Comparison of ENCODE assay signal across 9 cellular contexts in genomic region chr7:66522518-66522917, GRCh38.
DNase-seq lines count a peak whose midpoint lies in the region; ATAC-seq and TF ChIP-seq lines count a peak whose summit lies in the region.
"Had no signal": no experiment of that assay in that cellular context is flagged by ENCODE, and none has a peak within 500 bp of the region (broad histone marks: within the 10 kb centered on the region; RNA-seq: fewer than 3 reads in every experiment).

No MANE protein-coding gene starts in this region.

- H3K27ac ChIP-seq in gastroesophageal sphincter: no peak overlapping the region
- H3K27ac ChIP-seq in esophagus squamous epithelium: no peak overlapping the region
- H3K27ac ChIP-seq: BLaER1 treated with 17β-estradiol and CSF1 and Interleukin-3, amounts not matched to agents 10 nM and 100 nM had no signal

- H3K9me3 ChIP-seq in gastroesophageal sphincter: no peaks in the 10 kb centered on the region
- no peaks in the 10 kb centered on the region for H3K9me3 ChIP-seq in esophagus squamous epithelium
- H3K9me3 ChIP-seq: BLaER1 treated with 17β-estradiol and CSF1 and Interleukin-3, amounts not matched to agents 10 nM and 100 nM had no signal

- DNase-seq in NCI-H2081 (lab: John Stamatoyannopoulos, UW): peak; percentile 8 to 15
- no peak for DNase-seq in NCI-H2081 treated with DMSO at 0.1 percent for 48 hours (lab: John Stamatoyannopoulos, UW)
- DNase-seq in KBM-7: peak; percentile 17
- no peak for DNase-seq in astrocyte of the spinal cord (ENCODE audit: low read depth, low spot score)
- no peak for DNase-seq in naive thymus-derived CD8-positive, alpha-beta T cell
- DNase-seq in esophagus squamous epithelium (lab: John Stamatoyannopoulos, UW): no peak

- TF ChIP-seq EP300 in gastroesophageal sphincter (IDR thresholded peaks at IDR 0.05): no peak

- 0% methylated on average over 1 of the region's 3 CpGs; no CpG with 5 or more reads in 1 of the 2 donors for WGBS in gastroesophageal sphincter (ENCODE audit: low coverage in 1 of 2), 2 donors
- 67% methylated on average over 1 of the region's 3 CpGs; no CpG with 5 or more reads in 1 of the 2 donors for WGBS in esophagus squamous epithelium, 2 donors

- intact Hi-C loops in esophagus squamous epithelium (cut with DNase I): no loop called here

- H3K4me1 ChIP-seq in gastroesophageal sphincter (no peaks in the 10 kb centered on the region), esophagus squamous epithelium (peaks cover 0 to 5% (median 0%) of the 10 kb centered on the region in 3 donors)

- H3K36me3 Mint-ChIP-seq in naive thymus-derived CD8-positive, alpha-beta T cell: peaks cover 0 to 3% (median 0%) of the 10 kb centered on the region in 3 donors

- H3K27me3 Mint-ChIP-seq in naive thymus-derived CD8-positive, alpha-beta T cell: no peaks in the 10 kb centered on the region

- H3K4me1 Mint-ChIP-seq in naive thymus-derived CD8-positive, alpha-beta T cell: peaks cover 5 to 16% (median 6%) of the 10 kb centered on the region in 4 donors

- peak; percentile 26 for TF ChIP-seq CTCF in astrocyte of the spinal cord (IDR thresholded peaks at IDR 0.05; ENCODE audit: low read depth, low read length)
- TF ChIP-seq CTCF in gastroesophageal sphincter (IDR thresholded peaks at IDR 0.05): peak in 1 of 4 experiments; percentile 29
- TF ChIP-seq CTCF in esophagus squamous epithelium (IDR thresholded peaks at IDR 0.05): peak in 1 of 6 experiments; percentile 12

- peak overlapping the region in 4 of 10 donors; percentile 15 to 57 (median 33) for H3K27ac Mint-ChIP-seq in naive thymus-derived CD8-positive, alpha-beta T cell

- H3K27me3 ChIP-seq in gastroesophageal sphincter (no peaks in the 10 kb centered on the region), esophagus squamous epithelium (no peaks in the 10 kb centered on the region)
- H3K27me3 ChIP-seq: BLaER1 treated with 17β-estradiol and CSF1 and Interleukin-3, amounts not matched to agents 10 nM and 100 nM had no signal

- POLR2A ChIA-PET in naive thymus-derived CD8-positive, alpha-beta T cell (lab: Charles Lee): interaction anchor here (1.0 to 1.4 kb wide), 2 partner anchors 29 to 198 kb away, joined by 3 to 4 read pairs; no protein-coding TSS in a partner anchor

- in situ Hi-C loops in KBM-7 (cut with MboI; ENCODE audit: low pct_unique_long_range_greater_than_20kb, low sequenced_read_pairs) (no loop called here), astrocyte of the spinal cord (cut with HindIII; ENCODE audit: low sequenced_read_pairs) (no loop called here)

- H3K4me3 Mint-ChIP-seq in naive thymus-derived CD8-positive, alpha-beta T cell: no peak overlapping the region

- H3K9me3 Mint-ChIP-seq in naive thymus-derived CD8-positive, alpha-beta T cell: no peaks in the 10 kb centered on the region

- ATAC-seq in naive thymus-derived CD8-positive, alpha-beta T cell: peak; percentile 53 to 59
- ATAC-seq in GM21717 (IDR thresholded peaks at IDR 0.05; ENCODE audit: unreplicated experiment): no peak
- no peak for ATAC-seq in gastroesophageal sphincter

- TF ChIP-seq POLR2A in gastroesophageal sphincter (IDR thresholded peaks at IDR 0.05) (no peak), esophagus squamous epithelium (IDR thresholded peaks at IDR 0.05) (no peak)

- H3K4me3 ChIP-seq in astrocyte of the spinal cord (ENCODE audit: low read depth, low read length) (no peak overlapping the region), gastroesophageal sphincter (no peak overlapping the region), esophagus squamous epithelium (no peak overlapping the region)
- H3K4me3 ChIP-seq: BLaER1 treated with 17β-estradiol and CSF1 and Interleukin-3, amounts not matched to agents 10 nM and 100 nM had no signal

- H3K36me3 ChIP-seq in gastroesophageal sphincter (peaks cover 0 to 15% of the 10 kb centered on the region in 2 donors), esophagus squamous epithelium (no peaks in the 10 kb centered on the region)

Comparison
In these comparisons a context has a peak if more than half of its experiments do, and no peak if none do; other contexts are left out.
1. DNase-seq: peak in NCI-H2081 (2 of 2) and KBM-7 (single experiment); none in NCI-H2081 treated with DMSO at 0.1 percent for 48 hours (single experiment), astrocyte of the spinal cord (single experiment), naive thymus-derived CD8-positive, alpha-beta T cell (0 of 10) and esophagus squamous epithelium (single experiment).
2. ATAC-seq: peak in naive thymus-derived CD8-positive, alpha-beta T cell (2 of 2); none in GM21717 (single experiment) and gastroesophageal sphincter (single experiment).